36 cellular contexts compared by ENCODE assay signal in genomic region chr10:2886662-2887061, GRCh38.
"Had no signal": no experiment of that assay in that cellular context is flagged by ENCODE, and none has a peak within 500 bp of the region (broad histone marks: within the 10 kb centered on the region; RNA-seq: fewer than 3 reads in every experiment).

No MANE protein-coding gene starts in this region.

- H3K27ac ChIP-seq: Peyer's patch, SJSA1, VCaP had no signal

- H3K4me1 ChIP-seq: Peyer's patch, SJSA1 had no signal

- H3K4me3 ChIP-seq: Peyer's patch, SJSA1 had no signal

- H3K9me3 ChIP-seq: Peyer's patch, SJSA1 had no signal

- H3K27ac Mint-ChIP-seq: activated B cell treated with CpG ODN at 0.5 μM for 24 hours; activated CD4-positive, alpha-beta memory T cell treated with anti-CD3 and anti-CD28 coated beads, Interleukin-2, amount 10 ng/mL, durations not matched to agents 7 days and 5 days; activated CD8-positive, alpha-beta memory T cell treated with anti-CD3 and anti-CD28 coated beads, Interleukin-2, amount 10 ng/mL, durations not matched to agents 7 days and 5 days; activated naive CD4-positive, alpha-beta T cell treated with anti-CD3 and anti-CD28 coated beads, Interleukin-2, amount 10 ng/mL, durations not matched to agents 7 days and 5 days; activated naive CD8-positive, alpha-beta T cell; activated naive CD8-positive, alpha-beta T cell treated with anti-CD3 and anti-CD28 coated beads, Interleukin-2, amount 50 U/mL, for 24 hours; brain had no signal

- H3K4me1 Mint-ChIP-seq: activated B cell treated with CpG ODN at 0.5 μM for 24 hours; activated CD4-positive, alpha-beta memory T cell treated with anti-CD3 and anti-CD28 coated beads, Interleukin-2, amount 10 ng/mL, durations not matched to agents 7 days and 5 days; activated CD8-positive, alpha-beta memory T cell treated with anti-CD3 and anti-CD28 coated beads, Interleukin-2, amount 10 ng/mL, durations not matched to agents 7 days and 5 days had no signal

- H3K27me3 ChIP-seq: Peyer's patch had no signal

- ATAC-seq: activated CD8-positive, alpha-beta memory T cell treated with anti-CD3 and anti-CD28 coated beads, Interleukin-2, amount 10 ng/mL, durations not matched to agents 7 days and 5 days; activated naive CD8-positive, alpha-beta T cell treated with anti-CD3 and anti-CD28 coated beads, Interleukin-2, amount 50 U/mL, for 24 hours; PC-3; SK-N-SH treated with all-trans-retinoic acid at 6 μM for 48 hours had no signal

- DNase-seq: activated B cell treated with CpG ODN at 0.5 μM for 24 hours; activated CD4-positive, alpha-beta memory T cell treated with anti-CD3 and anti-CD28 coated beads, Interleukin-2, amount 10 ng/mL, durations not matched to agents 7 days and 5 days; activated CD4-positive, alpha-beta T cell treated with anti-CD3 and anti-CD28 coated beads for 48 hours; activated CD4-positive, CD25-positive, alpha-beta regulatory T cell treated with anti-CD3 and anti-CD28 coated beads, Interleukin-2, amount 50 U/mL, for 72 hours; activated CD8-positive, alpha-beta memory T cell treated with anti-CD3 and anti-CD28 coated beads for 24 hours; activated CD8-positive, alpha-beta memory T cell treated with anti-CD3 and anti-CD28 coated beads, Interleukin-2, amount 10 ng/mL, durations not matched to agents 7 days and 5 days; activated CD8-positive, alpha-beta memory T cell treated with anti-CD3 and anti-CD28 coated beads, Interleukin-2, amount 50 U/mL, for 48 hours; activated effector memory CD4-positive, alpha-beta T cell treated with Interleukin-2 at 50 U/mL for 16 hours; activated naive CD4-positive, alpha-beta T cell treated with anti-CD3 and anti-CD28 coated beads, Interleukin-2, amount 10 ng/mL, durations not matched to agents 7 days and 5 days; activated naive CD8-positive, alpha-beta T cell treated with anti-CD3 and anti-CD28 coated beads, Interleukin-2, amount 50 U/mL, for 24 hours; activated T-cell treated with anti-CD3 and anti-CD28 coated beads, Interleukin-2, amount 50 U/mL, for 48 hours; anterior cingulate cortex; central memory CD4-positive, alpha-beta T cell; NCI-H1048; NCI-H1105 treated with DMSO at 0.1 percent for 48 hours; NCI-H1436; NCI-H1694; NCI-H1930; NCI-H2081 treated with DMSO at 0.1 percent for 48 hours; NCI-H345; NCI-H526; NCI-H748 treated with DMSO at 0.1 percent for 48 hours; NK-92 treated with Interleukin-12 subunit alpha and Interleukin-12 subunit beta, amount 100 ng/mL, for 24 hours; PC-3; Peyer's patch; RPMI8226; SHP77 treated with DMSO at 0.1 percent for 48 hours; SW 1271; T-helper 1 cell; T-helper 2 cell; T-helper 9 cell had no signal

- H3K9me3 Mint-ChIP-seq: activated B cell treated with CpG ODN at 0.5 μM for 24 hours had no signal

- H3K36me3 Mint-ChIP-seq: activated CD8-positive, alpha-beta memory T cell treated with anti-CD3 and anti-CD28 coated beads, Interleukin-2, amount 10 ng/mL, durations not matched to agents 7 days and 5 days; activated naive CD4-positive, alpha-beta T cell treated with anti-CD3 and anti-CD28 coated beads, Interleukin-2, amount 10 ng/mL, durations not matched to agents 7 days and 5 days; activated naive CD8-positive, alpha-beta T cell; brain had no signal

- H3K4me3 Mint-ChIP-seq: activated B cell treated with CpG ODN at 0.5 μM for 24 hours; activated CD4-positive, alpha-beta memory T cell treated with anti-CD3 and anti-CD28 coated beads, Interleukin-2, amount 10 ng/mL, durations not matched to agents 7 days and 5 days; activated CD8-positive, alpha-beta memory T cell treated with anti-CD3 and anti-CD28 coated beads, Interleukin-2, amount 10 ng/mL, durations not matched to agents 7 days and 5 days; activated naive CD4-positive, alpha-beta T cell treated with anti-CD3 and anti-CD28 coated beads, Interleukin-2, amount 10 ng/mL, durations not matched to agents 7 days and 5 days; activated naive CD8-positive, alpha-beta T cell; activated naive CD8-positive, alpha-beta T cell treated with anti-CD3 and anti-CD28 coated beads, Interleukin-2, amount 50 U/mL, for 24 hours; brain had no signal

- H3K36me3 ChIP-seq: Peyer's patch, SJSA1 had no signal
